ENCODE assay signal across 11 cellular contexts in the genomic region with DNA sequence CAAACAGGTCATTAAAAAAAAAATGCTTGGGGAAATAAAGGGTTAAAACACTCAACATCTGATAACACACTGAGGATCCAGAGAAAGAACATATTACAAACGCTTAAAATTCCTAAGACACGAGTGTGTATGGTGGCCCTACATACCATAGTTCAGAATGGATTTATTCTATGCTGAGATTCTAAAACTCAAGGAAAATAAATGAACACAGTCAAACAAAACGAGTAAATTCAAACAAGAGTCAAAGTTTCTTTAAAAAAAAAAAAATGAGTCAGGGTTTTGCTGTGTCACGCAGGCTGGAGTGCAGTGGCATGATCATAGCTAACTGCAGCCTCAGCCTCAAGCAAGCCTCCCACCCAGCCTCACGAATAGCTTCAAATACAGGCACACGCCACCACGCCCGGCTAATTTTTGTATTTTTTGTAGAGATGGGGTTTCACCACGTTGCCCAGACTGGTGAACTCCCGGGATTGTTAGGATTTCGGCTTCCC. TPM values are rescaled to one million over a fixed set of nuclear protein-coding genes. Genes with fewer than 3 reads are reported as not detected.
DNase-seq lines count a peak whose midpoint lies in the region; ATAC-seq and TF ChIP-seq lines count a peak whose summit lies in the region.
"Had no signal": no experiment of that assay in that cellular context is flagged by ENCODE, and none has a peak within 500 bp of the region (broad histone marks: within the 10 kb centered on the region; RNA-seq: fewer than 3 reads in every experiment).

No MANE protein-coding gene starts in this region.

- H3K9me3 ChIP-seq in gastrocnemius medialis, result no peaks in the 10 kb centered on the region

- TF ChIP-seq POLR2A in gastrocnemius medialis (IDR thresholded peaks at IDR 0.05), result no peak

- no peak for TF ChIP-seq CTCF in WTC11 (IDR thresholded peaks at IDR 0.05)
- no peak for TF ChIP-seq CTCF in gastrocnemius medialis (IDR thresholded peaks at IDR 0.05 in 4 of 5, conservative IDR thresholded peaks at IDR 0.05 in 1 of 5)

- no peaks in the 10 kb centered on the region for H3K27me3 ChIP-seq in gastrocnemius medialis

- no peaks in the 10 kb centered on the region for H3K27me3 Mint-ChIP-seq in WTC11 (ENCODE audit: low read depth)

- CTCF ChIA-PET in WTC11 (lab: Charles Lee), result interaction anchor here (0.6 to 1.5 kb wide), 4 partner anchors 11 to 73 kb away, joined by 4 to 11 read pairs (median 6); no protein-coding TSS in a partner anchor

- H3K4me1 Mint-ChIP-seq in WTC11, result no peaks in the 10 kb centered on the region

- peak; percentile 33 for DNase-seq in GM03348 (ENCODE audit: low spot score)
- no peak for DNase-seq in WTC11 (ENCODE audit: low spot score)
- peak; percentile 71 for DNase-seq in hepatic stellate cell (ENCODE audit: low spot score)
- DNase-seq in gastrocnemius medialis, result no peak
- no peak for DNase-seq in NCI-H748 (lab: John Stamatoyannopoulos, UW; ENCODE audit: unreplicated experiment)
- DNase-seq: cortex of kidney; KG1; stimulated activated naive CD4-positive, alpha-beta T cell had no signal

- no peak overlapping the region for H3K4me3 Mint-ChIP-seq in WTC11

- POLR2A ChIA-PET in WTC11 (lab: Charles Lee), result no interaction called here

- H3K27ac Mint-ChIP-seq in WTC11, result peak overlapping the region; percentile 73

- H3K9me3 Mint-ChIP-seq in WTC11, result no peaks in the 10 kb centered on the region

- peaks cover 31% of the 10 kb centered on the region for H3K36me3 Mint-ChIP-seq in WTC11

- peaks cover 15 to 24% of the 10 kb centered on the region in 2 donors for H3K4me1 ChIP-seq in gastrocnemius medialis

- H3K36me3 ChIP-seq in gastrocnemius medialis, result peaks cover 0 to 27% of the 10 kb centered on the region in 2 donors

- ATAC-seq in WTC11, result no peak
- ATAC-seq in gastrocnemius medialis, result peak in 1 of 2 donors; percentile 67
- ATAC-seq in HG03196 (IDR thresholded peaks at IDR 0.05; ENCODE audit: unreplicated experiment), result no peak
- no peak for ATAC-seq in HG02938 (IDR thresholded peaks at IDR 0.05; ENCODE audit: unreplicated experiment)
- no peak for ATAC-seq in esophagus mucosa

- H3K27ac ChIP-seq in gastrocnemius medialis, result peak overlapping the region in 3 of 4 donors; percentile 52 to 73 (median 60)

- intact Hi-C loops in gastrocnemius medialis (cut with DNase I; ENCODE audit: low total_unique reads), result no loop called here

- H3K4me3 ChIP-seq in gastrocnemius medialis, result peak overlapping the region in 1 of 4 donors; percentile 4

- in situ Hi-C loops in gastrocnemius medialis (cut with MboI; ENCODE audit: low sequenced_read_pairs in 4 of 4), result no loop called here

TF ChIP-seq in WTC11, 78 proteins besides CTCF, POLR2A, EP300 and RAD21:
- TF ChIP-seq ATF1 (CRISPR knock-in tag; IDR thresholded peaks at IDR 0.05) (no peak), CREM (CRISPR knock-in tag; IDR thresholded peaks at IDR 0.05) (no peak), E2F4 (CRISPR knock-in tag; IDR thresholded peaks at IDR 0.05; ENCODE audit: borderline replicate concordance, low read depth) (no peak), ZNF425 (CRISPR knock-in tag; conservative IDR thresholded peaks at IDR 0.05) (no peak), NFATC4 (CRISPR knock-in tag; IDR thresholded peaks at IDR 0.05) (no peak), NR1H2 (CRISPR knock-in tag; IDR thresholded peaks at IDR 0.05) (no peak), CREB1 (CRISPR knock-in tag; IDR thresholded peaks at IDR 0.05) (no peak), ZNF396 (CRISPR knock-in tag; IDR thresholded peaks at IDR 0.05; ENCODE audit: borderline replicate concordance) (no peak), ZNF232 (CRISPR knock-in tag; IDR thresholded peaks at IDR 0.05) (no peak), ETV6 (CRISPR knock-in tag; IDR thresholded peaks at IDR 0.05) (no peak), NR3C1 (CRISPR knock-in tag; conservative IDR thresholded peaks at IDR 0.05; ENCODE audit: low read depth) (no peak)
- TF ChIP-seq, protein P1, sequence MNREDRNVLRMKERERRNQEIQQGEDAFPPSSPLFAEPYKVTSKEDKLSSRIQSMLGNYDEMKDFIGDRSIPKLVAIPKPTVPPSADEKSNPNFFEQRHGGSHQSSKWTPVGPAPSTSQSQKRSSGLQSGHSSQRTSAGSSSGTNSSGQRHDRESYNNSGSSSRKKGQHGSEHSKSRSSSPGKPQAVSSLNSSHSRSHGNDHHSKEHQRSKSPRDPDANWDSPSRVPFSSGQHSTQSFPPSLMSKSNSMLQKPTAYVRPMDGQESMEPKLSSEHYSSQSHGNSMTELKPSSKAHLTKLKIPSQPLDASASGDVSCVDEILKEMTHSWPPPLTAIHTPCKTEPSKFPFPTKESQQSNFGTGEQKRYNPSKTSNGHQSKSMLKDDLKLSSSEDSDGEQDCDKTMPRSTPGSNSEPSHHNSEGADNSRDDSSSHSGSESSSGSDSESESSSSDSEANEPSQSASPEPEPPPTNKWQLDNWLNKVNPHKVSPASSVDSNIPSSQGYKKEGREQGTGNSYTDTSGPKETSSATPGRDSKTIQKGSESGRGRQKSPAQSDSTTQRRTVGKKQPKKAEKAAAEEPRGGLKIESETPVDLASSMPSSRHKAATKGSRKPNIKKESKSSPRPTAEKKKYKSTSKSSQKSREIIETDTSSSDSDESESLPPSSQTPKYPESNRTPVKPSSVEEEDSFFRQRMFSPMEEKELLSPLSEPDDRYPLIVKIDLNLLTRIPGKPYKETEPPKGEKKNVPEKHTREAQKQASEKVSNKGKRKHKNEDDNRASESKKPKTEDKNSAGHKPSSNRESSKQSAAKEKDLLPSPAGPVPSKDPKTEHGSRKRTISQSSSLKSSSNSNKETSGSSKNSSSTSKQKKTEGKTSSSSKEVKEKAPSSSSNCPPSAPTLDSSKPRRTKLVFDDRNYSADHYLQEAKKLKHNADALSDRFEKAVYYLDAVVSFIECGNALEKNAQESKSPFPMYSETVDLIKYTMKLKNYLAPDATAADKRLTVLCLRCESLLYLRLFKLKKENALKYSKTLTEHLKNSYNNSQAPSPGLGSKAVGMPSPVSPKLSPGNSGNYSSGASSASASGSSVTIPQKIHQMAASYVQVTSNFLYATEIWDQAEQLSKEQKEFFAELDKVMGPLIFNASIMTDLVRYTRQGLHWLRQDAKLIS (CRISPR knock-in tag; IDR thresholded peaks at IDR 0.05; ENCODE audit: borderline replicate concordance), result no peak

RNA-seq across cellular contexts. Expression of gene CRK, which starts 17.4 kb away (rescaled TPM):
- 43.6 to 45.2 TPM (median 43.7 TPM) in 3 replicates for total RNA-seq in WTC11 (2021)
- total RNA-seq in gastrocnemius medialis, result 10 to 100 TPM; 48.6 to 64.6 (median 56.7) TPM
- 42.2 TPM for total RNA-seq in esophagus mucosa

RNA-seq across cellular contexts. Expression of gene YWHAE, which starts 38.6 kb away (rescaled TPM):
- total RNA-seq in WTC11 (2021) (1,033 to 1,180 TPM (median 1,148 TPM) in 3 replicates), gastrocnemius medialis (1,000 to 10,000 TPM in 3 of 4 donors, 100 to 1,000 TPM in 1; 915 to 1,814 (median 1,174) TPM), esophagus mucosa (483 TPM)

RNA-seq across cellular contexts. Expression of gene MYO1C, which starts 53.8 kb away (rescaled TPM):
- total RNA-seq in WTC11 (2021), result 73.6 to 83.2 TPM (median 80.3 TPM) in 3 replicates
- 10 to 100 TPM; 24.8 to 76.6 (median 58.6) TPM for total RNA-seq in gastrocnemius medialis
- total RNA-seq in esophagus mucosa, result 94.2 TPM

Comparison
In these comparisons a context has a peak if more than half of its experiments do, and no peak if none do; other contexts are left out.
1. DNase-seq: peak in GM03348 (single experiment) and hepatic stellate cell (single experiment); none in WTC11 (single experiment), gastrocnemius medialis (0 of 2) and NCI-H748 (single experiment).